13 cellular contexts compared by ENCODE assay signal in the genomic region with DNA sequence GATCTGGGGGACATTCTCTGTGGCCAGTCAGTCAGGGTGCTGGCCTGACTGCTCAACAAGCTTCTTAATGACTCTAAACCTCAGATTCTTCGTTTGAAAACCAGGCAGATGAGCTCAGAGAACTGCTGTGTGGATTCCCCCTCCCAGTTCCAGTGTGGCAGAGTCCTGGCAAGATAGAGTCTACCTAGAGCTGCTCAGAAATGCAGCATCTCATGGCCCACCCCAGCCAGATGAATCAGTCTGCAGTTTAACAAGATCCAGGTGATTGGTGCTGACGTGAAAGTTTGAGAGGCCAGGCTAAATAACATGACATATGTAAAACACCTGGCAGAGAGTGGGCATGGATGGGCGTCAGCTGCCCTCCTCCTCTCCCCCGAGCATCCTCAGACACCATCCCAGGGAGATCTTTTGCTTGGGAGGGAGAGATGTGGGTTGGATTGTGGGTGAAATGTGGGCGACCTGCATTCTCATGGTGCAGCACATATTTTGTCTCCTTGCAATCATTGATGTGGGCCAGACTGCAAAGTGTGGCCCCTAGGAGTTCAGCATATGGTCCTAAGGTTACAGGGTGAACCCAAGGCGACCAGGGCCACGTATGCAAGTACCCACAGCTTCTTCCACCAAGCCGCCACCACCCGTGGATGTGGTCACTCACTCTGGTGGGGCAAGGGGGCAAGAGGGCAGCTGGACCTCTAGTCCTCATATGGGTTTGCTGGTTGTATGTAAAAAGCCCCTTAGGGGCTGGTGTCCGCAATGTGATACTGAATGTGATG. TPM values are rescaled to one million over a fixed set of nuclear protein-coding genes. Genes with fewer than 3 reads are reported as not detected.
DNase-seq lines count a peak whose midpoint lies in the region; ATAC-seq and TF ChIP-seq lines count a peak whose summit lies in the region.
"Had no signal": no experiment of that assay in that cellular context is flagged by ENCODE, and none has a peak within 500 bp of the region (broad histone marks: within the 10 kb centered on the region; RNA-seq: fewer than 3 reads in every experiment).

No MANE protein-coding gene starts in this region.

- H3K9me3 ChIP-seq in PC-9 (ENCODE audit: insufficient read depth, low read depth): no peaks in the 10 kb centered on the region
- no peaks in the 10 kb centered on the region for H3K9me3 ChIP-seq in esophagus muscularis mucosa
- H3K9me3 ChIP-seq in sigmoid colon: no peaks in the 10 kb centered on the region
- H3K9me3 ChIP-seq: heart left ventricle had no signal

- H3K4me3 ChIP-seq in PC-9: no peak overlapping the region
- no peak overlapping the region for H3K4me3 ChIP-seq in esophagus muscularis mucosa
- H3K4me3 ChIP-seq in sigmoid colon: no peak overlapping the region

- H4K20me1 ChIP-seq in PC-9 (ENCODE audit: insufficient read depth): no peaks in the 10 kb centered on the region

- TF ChIP-seq EP300 in esophagus muscularis mucosa (IDR thresholded peaks at IDR 0.05) (no peak), sigmoid colon (IDR thresholded peaks at IDR 0.05) (no peak)

- intact Hi-C loops in Calu3 (cut with micrococcal nuclease; ENCODE audit: unreplicated experiment): no loop called here
- intact Hi-C loops in PC-9 (cut with micrococcal nuclease; ENCODE audit: unreplicated experiment): no loop called here
- intact Hi-C loops in esophagus muscularis mucosa (cut with DNase I): no loop called here
- intact Hi-C loops in sigmoid colon (cut with DNase I): no loop called here

- BruUV-seq in Calu3 (replicated peaks; lab: Mats Ljungman, UMichigan): no TSS peak
- BruUV-seq in PC-9 (replicated peaks; lab: Mats Ljungman, UMichigan): no TSS peak

- POLR2A ChIA-PET in PC-9 (lab: Charles Lee; ENCODE audit: unreplicated experiment): no interaction called here

- H3K27me3 Mint-ChIP-seq in Calu3 (ENCODE audit: unreplicated experiment): no peaks in the 10 kb centered on the region

- peak overlapping the region; percentile 24 for H3K4me3 Mint-ChIP-seq in Calu3 (ENCODE audit: low read depth, unreplicated experiment)

- H3K79me2 ChIP-seq in PC-9 (ENCODE audit: low read depth): peaks cover 3% of the 10 kb centered on the region; the same call in 1 of the 2 replicates

- no peak overlapping the region for H2AFZ ChIP-seq in PC-9

- DNase-seq in Calu3 (no peak), PC-9 (no peak), esophagus muscularis mucosa (ENCODE audit: extremely low spot score) (no peak), sigmoid colon (no peak), NCI-H1417 (lab: John Stamatoyannopoulos, UW) (no peak), NCI-H524 (lab: John Stamatoyannopoulos, UW) (no peak)
- DNase-seq: cerebellar nuclear complex, KG1, midbrain, NCI-H2171 had no signal

- H3F3A ChIP-seq in PC-9 (ENCODE audit: insufficient read depth, low read depth): peaks cover 73% of the 10 kb centered on the region

- no peak for ATAC-seq in HG02588 (IDR thresholded peaks at IDR 0.05; ENCODE audit: unreplicated experiment)
- no peak for ATAC-seq in HG03025 (IDR thresholded peaks at IDR 0.05; ENCODE audit: low FRiP score, unreplicated experiment)
- ATAC-seq: heart left ventricle had no signal

- H3K36me3 Mint-ChIP-seq in Calu3 (ENCODE audit: insufficient read depth, unreplicated experiment): peaks cover 41% of the 10 kb centered on the region

- peaks cover 95% of the 10 kb centered on the region for H3K4me1 ChIP-seq in PC-9 (replicated peaks; ENCODE audit: insufficient read depth)
- peaks cover 43 to 52% (median 46%) of the 10 kb centered on the region in 4 donors for H3K4me1 ChIP-seq in esophagus muscularis mucosa
- H3K4me1 ChIP-seq in sigmoid colon: peaks cover 0 to 40% (median 38%) of the 10 kb centered on the region in 4 donors

- CTCF ChIA-PET in Calu3 (lab: Charles Lee): interaction anchor here (1.3 to 1.6 kb wide), 2 partner anchors 23 to 24 kb away, joined by 4 to 7 read pairs; no protein-coding TSS in a partner anchor
- CTCF ChIA-PET in PC-9 (lab: Charles Lee): interaction anchor here (0.9 kb wide), 1 partner anchor 51 kb away, joined by 3 read pairs; no protein-coding TSS in a partner anchor

- H3K4me2 ChIP-seq in PC-9: 0 out of 2 replicates have a peak overlapping the region, but pooled peaks have one; percentile 71

- H3K9me3 Mint-ChIP-seq in Calu3 (ENCODE audit: low read depth, unreplicated experiment): no peaks in the 10 kb centered on the region

- H3K9me2 ChIP-seq in PC-9 (ENCODE audit: insufficient read depth): no peaks in the 10 kb centered on the region

- H3K4me1 Mint-ChIP-seq in Calu3 (ENCODE audit: low read depth, unreplicated experiment): peaks cover 69% of the 10 kb centered on the region

- H3K27ac Mint-ChIP-seq in Calu3 (ENCODE audit: unreplicated experiment): peak overlapping the region; percentile 98

- H3K36me3 ChIP-seq in PC-9 (ENCODE audit: low read depth) (no peaks in the 10 kb centered on the region), esophagus muscularis mucosa (no peaks in the 10 kb centered on the region), sigmoid colon (no peaks in the 10 kb centered on the region)
- H3K36me3 ChIP-seq: heart left ventricle had no signal

- peak overlapping the region; percentile 100 for H3K27ac ChIP-seq in PC-9
- H3K27ac ChIP-seq in esophagus muscularis mucosa (replicated peaks in 1 of 4): peak overlapping the region; percentile 89 to 100 (median 96)
- peak overlapping the region in 3 of 4 donors; percentile 90 to 93 (median 92) for H3K27ac ChIP-seq in sigmoid colon

- TF ChIP-seq CTCF in Calu3 (IDR thresholded peaks at IDR 0.05; ENCODE audit: unreplicated experiment) (no peak), PC-9 (conservative IDR thresholded peaks at IDR 0.05) (no peak), esophagus muscularis mucosa (IDR thresholded peaks at IDR 0.05) (no peak), sigmoid colon (IDR thresholded peaks at IDR 0.05) (no peak)

- H3K27me3 ChIP-seq in PC-9 (ENCODE audit: insufficient read depth, low read depth) (no peaks in the 10 kb centered on the region), esophagus muscularis mucosa (no peaks in the 10 kb centered on the region), sigmoid colon (no peaks in the 10 kb centered on the region)
- H3K27me3 ChIP-seq: heart left ventricle had no signal

- WGBS in esophagus muscularis mucosa: 83% methylated on average over 4 of the region's 10 CpGs
- WGBS in sigmoid colon, 2 donors: 78 to 81% methylated on average over 10 of the region's 10 CpGs

- TF ChIP-seq POLR2A in esophagus muscularis mucosa (IDR thresholded peaks at IDR 0.05; ENCODE audit: low read depth) (no peak), sigmoid colon (IDR thresholded peaks at IDR 0.05) (no peak)

RNA-seq across cellular contexts. Expression of gene SOCS3, which starts 19.5 kb away (rescaled TPM):
- total RNA-seq in Calu3 (2022): 39.5 and 51.6 TPM in 2 replicates
- 20.7 and 21.7 TPM in 2 replicates for total RNA-seq in PC-9 (2021)
- total RNA-seq in esophagus muscularis mucosa: 1,000 to 10,000 TPM in 1 of 4 donors, 10 to 100 TPM in 3; 12.5 to 1,139 (median 39.3) TPM
- 100 to 1,000 TPM in 2 of 4 donors, 10 to 100 TPM in 2; 10.3 to 499 (median 82.9) TPM for total RNA-seq in sigmoid colon
- 10 to 100 TPM; 11.1 to 64.5 (median 28.2) TPM for polyA plus RNA-seq in sigmoid colon

RNA-seq across cellular contexts. Expression of gene PGS1, which starts 38.1 kb away (rescaled TPM):
- total RNA-seq in Calu3 (2022) (39.5 and 42.6 TPM in 2 replicates), PC-9 (2021) (37.7 and 40.2 TPM in 2 replicates), esophagus muscularis mucosa (10 to 100 TPM; 30.7 to 45.9 (median 35.6) TPM), sigmoid colon (10 to 100 TPM; 20.0 to 36.3 (median 29.0) TPM)
- polyA plus RNA-seq in sigmoid colon: 10 to 100 TPM in 2 of 3 donors, 1 to 10 TPM in 1; 9.9 to 36.9 (median 16.8) TPM
